Comparison of ENCODE assay signal across 1 cellular context in the genomic region with DNA sequence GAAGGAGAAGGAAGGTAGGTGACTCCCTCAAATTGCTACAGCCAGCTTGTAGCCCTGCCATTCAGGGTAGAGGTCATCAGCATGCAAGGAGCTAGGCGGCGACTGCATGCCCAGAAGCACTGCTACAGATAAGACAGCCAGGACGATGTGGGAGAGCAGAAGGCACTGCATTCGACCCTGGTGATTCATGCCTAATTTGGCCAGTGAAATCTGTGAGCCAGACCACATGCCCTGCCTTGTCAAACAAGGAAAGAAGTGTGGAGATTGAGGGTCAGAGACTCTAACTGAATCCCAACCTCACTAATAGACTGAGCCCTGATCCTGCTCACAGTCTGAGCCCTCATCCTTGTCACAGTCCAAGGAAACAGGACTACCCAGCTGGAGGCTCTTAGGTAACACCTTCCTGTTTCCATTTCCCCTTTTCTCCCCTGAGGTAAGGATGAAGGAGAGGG.
A peak's percentile ranks its signal among the peaks of the same experiment; 100 is the strongest.
TF ChIP-seq lines count a peak whose summit lies in the region.

No MANE protein-coding gene starts in this region.

TF ChIP-seq in K562, 482 proteins besides CTCF, POLR2A, EP300 and RAD21 (continued from another document and continues in another):
- no peak for TF ChIP-seq ZBTB9 (CRISPR knock-in tag; IDR thresholded peaks at IDR 0.05)
- peak; percentile 63 for TF ChIP-seq JUND (IDR thresholded peaks at IDR 0.05; ENCODE audit: borderline replicate concordance, low read depth, low read length)
- 0 out of 3 replicates have a peak, but pooled peaks have one; percentile 18 for TF ChIP-seq JUND (tag; IDR thresholded peaks at IDR 0.05; ENCODE audit: borderline replicate concordance, low read depth, low read length)
- peak; percentile 38; the same call in 1 of the 2 replicates for TF ChIP-seq CTBP1 (IDR thresholded peaks at IDR 0.05; ENCODE audit: borderline replicate concordance)
- TF ChIP-seq, protein P1, sequence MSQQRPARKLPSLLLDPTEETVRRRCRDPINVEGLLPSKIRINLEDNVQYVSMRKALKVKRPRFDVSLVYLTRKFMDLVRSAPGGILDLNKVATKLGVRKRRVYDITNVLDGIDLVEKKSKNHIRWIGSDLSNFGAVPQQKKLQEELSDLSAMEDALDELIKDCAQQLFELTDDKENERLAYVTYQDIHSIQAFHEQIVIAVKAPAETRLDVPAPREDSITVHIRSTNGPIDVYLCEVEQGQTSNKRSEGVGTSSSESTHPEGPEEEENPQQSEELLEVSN (IDR thresholded peaks at IDR 0.05; ENCODE audit: borderline replicate concordance in 1 of 2, extremely low read depth in 1 of 2, insufficient read depth in 1 of 2, insufficient read length in 1 of 2, low read depth in 1 of 2, low read length in 1 of 2, poor library complexity in 1 of 2, severe bottlenecking in 1 of 2), result peak in 1 of 2 experiments; percentile 5
- TF ChIP-seq BHLHE40 (IDR thresholded peaks at IDR 0.05; ENCODE audit: low read length), result peak; percentile 55
- 0 out of 2 replicates have a peak, but pooled peaks have one; percentile 14 for TF ChIP-seq ZNF24 (IDR thresholded peaks at IDR 0.05)
- TF ChIP-seq ZBTB7A (IDR thresholded peaks at IDR 0.05; ENCODE audit: borderline replicate concordance, control insufficient read depth, low read depth, low read length), result no peak
- TF ChIP-seq, protein P2, sequence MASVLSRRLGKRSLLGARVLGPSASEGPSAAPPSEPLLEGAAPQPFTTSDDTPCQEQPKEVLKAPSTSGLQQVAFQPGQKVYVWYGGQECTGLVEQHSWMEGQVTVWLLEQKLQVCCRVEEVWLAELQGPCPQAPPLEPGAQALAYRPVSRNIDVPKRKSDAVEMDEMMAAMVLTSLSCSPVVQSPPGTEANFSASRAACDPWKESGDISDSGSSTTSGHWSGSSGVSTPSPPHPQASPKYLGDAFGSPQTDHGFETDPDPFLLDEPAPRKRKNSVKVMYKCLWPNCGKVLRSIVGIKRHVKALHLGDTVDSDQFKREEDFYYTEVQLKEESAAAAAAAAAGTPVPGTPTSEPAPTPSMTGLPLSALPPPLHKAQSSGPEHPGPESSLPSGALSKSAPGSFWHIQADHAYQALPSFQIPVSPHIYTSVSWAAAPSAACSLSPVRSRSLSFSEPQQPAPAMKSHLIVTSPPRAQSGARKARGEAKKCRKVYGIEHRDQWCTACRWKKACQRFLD (CRISPR knock-in tag; IDR thresholded peaks at IDR 0.05), result 0 out of 2 replicates have a peak, but pooled peaks have one; percentile 63
- TF ChIP-seq ZKSCAN8 (CRISPR knock-in tag; IDR thresholded peaks at IDR 0.05), result no peak
- TF ChIP-seq SUPT5H (IDR thresholded peaks at IDR 0.05), result no peak
- TF ChIP-seq CBFA2T3 (IDR thresholded peaks at IDR 0.05), result peak; percentile 86
- no peak for TF ChIP-seq ZNF696 (CRISPR knock-in tag; conservative IDR thresholded peaks at IDR 0.05)
- 0 out of 2 replicates have a peak, but pooled peaks have one; percentile 30 for TF ChIP-seq POLR2AphosphoS5 (IDR thresholded peaks at IDR 0.05; ENCODE audit: control insufficient read depth, insufficient read depth, low read depth, low read length)
- TF ChIP-seq NR2C2 (CRISPR knock-in tag; IDR thresholded peaks at IDR 0.05), result no peak
- peak; percentile 62; the same call in 1 of the 2 replicates for TF ChIP-seq NR2C2 (tag; IDR thresholded peaks at IDR 0.05)
- no peak for TF ChIP-seq PBX2 (CRISPR knock-in tag; IDR thresholded peaks at IDR 0.05; ENCODE audit: low read depth)
- TF ChIP-seq PBX2 (tag; conservative IDR thresholded peaks at IDR 0.05; ENCODE audit: low read depth), result no peak
- peak in 1 of 2 experiments; percentile 84; a peak in 2 of 4 replicates for TF ChIP-seq HDAC1 (IDR thresholded peaks at IDR 0.05)
- peak; percentile 96 to 97 for TF ChIP-seq KDM1A (IDR thresholded peaks at IDR 0.05)
- no peak for TF ChIP-seq KLF6 (CRISPR knock-in tag; IDR thresholded peaks at IDR 0.05; ENCODE audit: borderline replicate concordance)
- TF ChIP-seq MTA1 (IDR thresholded peaks at IDR 0.05; ENCODE audit: borderline replicate concordance), result no peak
- 0 out of 2 replicates have a peak, but pooled peaks have one; percentile 35 for TF ChIP-seq SMARCE1 (IDR thresholded peaks at IDR 0.05)
- peak; percentile 70 for TF ChIP-seq ARID1B (IDR thresholded peaks at IDR 0.05)
- TF ChIP-seq HDAC2 (IDR thresholded peaks at IDR 0.05), result 0 out of 2 replicates have a peak, but pooled peaks have one; percentile 57
- TF ChIP-seq, protein P3, sequence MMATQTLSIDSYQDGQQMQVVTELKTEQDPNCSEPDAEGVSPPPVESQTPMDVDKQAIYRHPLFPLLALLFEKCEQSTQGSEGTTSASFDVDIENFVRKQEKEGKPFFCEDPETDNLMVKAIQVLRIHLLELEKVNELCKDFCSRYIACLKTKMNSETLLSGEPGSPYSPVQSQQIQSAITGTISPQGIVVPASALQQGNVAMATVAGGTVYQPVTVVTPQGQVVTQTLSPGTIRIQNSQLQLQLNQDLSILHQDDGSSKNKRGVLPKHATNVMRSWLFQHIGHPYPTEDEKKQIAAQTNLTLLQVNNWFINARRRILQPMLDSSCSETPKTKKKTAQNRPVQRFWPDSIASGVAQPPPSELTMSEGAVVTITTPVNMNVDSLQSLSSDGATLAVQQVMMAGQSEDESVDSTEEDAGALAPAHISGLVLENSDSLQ (IDR thresholded peaks at IDR 0.05), result 0 out of 2 replicates have a peak, but pooled peaks have one; percentile 15
- TF ChIP-seq TAL1 (IDR thresholded peaks at IDR 0.05), result peak; percentile 13; the same call in 1 of the 2 replicates
- no peak for TF ChIP-seq TARDBP (IDR thresholded peaks at IDR 0.05)
- peak; percentile 24; the same call in 1 of the 2 replicates for TF ChIP-seq NFIC (IDR thresholded peaks at IDR 0.05)
- no peak for TF ChIP-seq ZSCAN29 (IDR thresholded peaks at IDR 0.05)
- no peak for TF ChIP-seq HDGF (IDR thresholded peaks at IDR 0.05)
- TF ChIP-seq ZNF436 (CRISPR knock-in tag; IDR thresholded peaks at IDR 0.05), result no peak
- TF ChIP-seq CREM (IDR thresholded peaks at IDR 0.05; ENCODE audit: low read depth), result peak; percentile 42; the same call in 1 of the 2 replicates
- no peak for TF ChIP-seq HIVEP1 (CRISPR knock-in tag; IDR thresholded peaks at IDR 0.05)
- TF ChIP-seq NR3C1 (CRISPR knock-in tag; IDR thresholded peaks at IDR 0.05), result no peak
- peak; percentile 68; the same call in 1 of the 2 replicates for TF ChIP-seq MAX (CRISPR knock-in tag; IDR thresholded peaks at IDR 0.05)
- TF ChIP-seq SPI1 (IDR thresholded peaks at IDR 0.05; ENCODE audit: borderline replicate concordance, low read depth, low read length), result peak; percentile 77
- no peak for TF ChIP-seq ZNF384 (IDR thresholded peaks at IDR 0.05; ENCODE audit: low read depth, low read length)
- no peak for TF ChIP-seq SP1 (CRISPR knock-in tag; IDR thresholded peaks at IDR 0.05)
- TF ChIP-seq NR2F6 (CRISPR knock-in tag; IDR thresholded peaks at IDR 0.05), result no peak
- peak; percentile 73 to 93; a peak in 3 of 4 replicates for TF ChIP-seq RCOR1 (IDR thresholded peaks at IDR 0.05; ENCODE audit: borderline replicate concordance in 1 of 2, low read depth in 2 of 2, low read length in 2 of 2)
- no peak for TF ChIP-seq BMI1 (IDR thresholded peaks at IDR 0.05; ENCODE audit: low read length)
- peak; percentile 76 for TF ChIP-seq FOSL1 (tag; conservative IDR thresholded peaks at IDR 0.05)
- peak; percentile 67 for TF ChIP-seq ATF3 (IDR thresholded peaks at IDR 0.05)
- TF ChIP-seq ATF3 (CRISPR knock-in tag; conservative IDR thresholded peaks at IDR 0.05), result no peak
- no peak for TF ChIP-seq ESRRB (CRISPR knock-in tag; IDR thresholded peaks at IDR 0.05; ENCODE audit: borderline replicate concordance)
- no peak for TF ChIP-seq FOXK2 (conservative IDR thresholded peaks at IDR 0.05 in 1 of 2, IDR thresholded peaks at IDR 0.05 in 1 of 2; ENCODE audit: low read depth in 2 of 2)
- TF ChIP-seq BDP1 (IDR thresholded peaks at IDR 0.05; ENCODE audit: insufficient read depth, insufficient read length), result no peak
- peak; percentile 13 for TF ChIP-seq MEIS2 (IDR thresholded peaks at IDR 0.05; ENCODE audit: partially characterized antibody)
- peak; percentile 50 for TF ChIP-seq TEAD4 (IDR thresholded peaks at IDR 0.05; ENCODE audit: low read length)
- TF ChIP-seq TEAD4 (CRISPR knock-in tag; IDR thresholded peaks at IDR 0.05; ENCODE audit: borderline replicate concordance), result no peak
- TF ChIP-seq SRF (CRISPR knock-in tag; IDR thresholded peaks at IDR 0.05), result peak in 1 of 2 experiments; percentile 88; a peak in 2 of 4 replicates
- TF ChIP-seq CEBPZ (IDR thresholded peaks at IDR 0.05; ENCODE audit: borderline replicate concordance, low read depth, low read length), result no peak
- TF ChIP-seq EHMT2 (IDR thresholded peaks at IDR 0.05), result no peak
- TF ChIP-seq CBFA2T2 (conservative IDR thresholded peaks at IDR 0.05), result peak; percentile 70
- TF ChIP-seq FOXO4 (CRISPR knock-in tag; IDR thresholded peaks at IDR 0.05), result no peak
- no peak for TF ChIP-seq TFAM (CRISPR knock-in tag; conservative IDR thresholded peaks at IDR 0.05)
- TF ChIP-seq JUN (IDR thresholded peaks at IDR 0.05; ENCODE audit: borderline replicate concordance, low read depth, low read length), result peak; percentile 42; the same call in 1 of the 2 replicates
- no peak for TF ChIP-seq JUN (CRISPR knock-in tag; IDR thresholded peaks at IDR 0.05; ENCODE audit: borderline replicate concordance)
- TF ChIP-seq TCF3 (CRISPR knock-in tag; IDR thresholded peaks at IDR 0.05), result peak; percentile 72
- TF ChIP-seq DPF2 (IDR thresholded peaks at IDR 0.05), result peak; percentile 63; the same call in 1 of the 2 replicates
